ENCODE assay signal across 30 cellular contexts in genomic region chr18:6239716-6240115, GRCh38.
"Had no signal": no experiment of that assay in that cellular context is flagged by ENCODE, and none has a peak within 500 bp of the region (broad histone marks: within the 10 kb centered on the region; RNA-seq: fewer than 3 reads in every experiment).

No MANE protein-coding gene starts in this region.

- H3K27ac ChIP-seq: ascending aorta, pancreas, prostate gland, skin epidermis, thoracic aorta, vagina, WERI-Rb-1 had no signal

- H3K27me3 ChIP-seq: ascending aorta, pancreas, vagina had no signal

- H3K36me3 ChIP-seq: ascending aorta, pancreas, prostate gland, thoracic aorta, vagina, WERI-Rb-1 had no signal

- DNase-seq: activated CD4-positive, alpha-beta T cell treated with anti-CD3 and anti-CD28 coated beads for 1 hour; activated CD4-positive, alpha-beta T cell treated with anti-CD3 and anti-CD28 coated beads, Interleukin-2, amount 50 U/mL, for 1 hour; activated CD8-positive, alpha-beta memory T cell treated with anti-CD3 and anti-CD28 coated beads, Interleukin-2, amount 10 ng/mL, durations not matched to agents 7 days and 5 days; activated CD8-positive, alpha-beta T cell treated with anti-CD3 and anti-CD28 coated beads, Interleukin-2, amount 10 ng/mL, durations not matched to agents 7 days and 5 days; activated effector memory CD4-positive, alpha-beta T cell treated with Interleukin-2 at 50 U/mL for 16 hours; activated naive CD4-positive, alpha-beta T cell treated with Interleukin-2 at 50 U/mL for 16 hours; activated T-cell treated with anti-CD3 and anti-CD28 coated beads for 4 hours; activated T-cell treated with anti-CD3 and anti-CD28 coated beads, Interleukin-2, amount 50 U/mL, for 72 hours; caudate nucleus; cortex of kidney; effector memory CD8-positive, alpha-beta T cell; head of caudate nucleus; mammary epithelial cell; naive thymus-derived CD4-positive, alpha-beta T cell; nucleus accumbens; pancreas; retina; stimulated activated CD4-positive, alpha-beta T cell treated with anti-CD3 and anti-CD28 coated beads, Interleukin-12 subunit alpha, Interleukin-12 subunit beta, amount 100 ng/mL, for 4 hours; stimulated activated CD4-positive, alpha-beta T cell treated with anti-CD3 and anti-CD28 coated beads, Interleukin-4, amount 100 ng/mL, for 1 hour; stimulated activated naive CD8-positive, alpha-beta T cell treated with anti-CD3 and anti-CD28 coated beads, Interleukin-15, Interleukin-2, amounts not matched to agents 100 U/mL and 50 U/mL, for 24 hours; T-helper 17 cell; T1000; trophoblast cell; WERI-Rb-1 had no signal

- H3K4me3 ChIP-seq: ascending aorta, pancreas, prostate gland, skin epidermis, thoracic aorta, vagina had no signal

- H3K9me3 ChIP-seq: ascending aorta, pancreas, prostate gland, thoracic aorta, vagina had no signal

- ATAC-seq: activated CD8-positive, alpha-beta memory T cell treated with anti-CD3 and anti-CD28 coated beads, Interleukin-2, amount 10 ng/mL, durations not matched to agents 7 days and 5 days; activated CD8-positive, alpha-beta T cell treated with anti-CD3 and anti-CD28 coated beads, Interleukin-2, amount 10 ng/mL, durations not matched to agents 7 days and 5 days; activated T-cell treated with anti-CD3 and anti-CD28 coated beads, Interleukin-2, amount 50 U/mL, for 72 hours; effector memory CD8-positive, alpha-beta T cell; naive thymus-derived CD4-positive, alpha-beta T cell; pancreas; sciatic nerve; stimulated activated naive CD8-positive, alpha-beta T cell treated with anti-CD3 and anti-CD28 coated beads, Interleukin-15, Interleukin-2, amounts not matched to agents 100 U/mL and 50 U/mL, for 24 hours; T-helper 17 cell had no signal

- H3K4me1 ChIP-seq: ascending aorta, pancreas, prostate gland, vagina had no signal
